In the genomic region with DNA sequence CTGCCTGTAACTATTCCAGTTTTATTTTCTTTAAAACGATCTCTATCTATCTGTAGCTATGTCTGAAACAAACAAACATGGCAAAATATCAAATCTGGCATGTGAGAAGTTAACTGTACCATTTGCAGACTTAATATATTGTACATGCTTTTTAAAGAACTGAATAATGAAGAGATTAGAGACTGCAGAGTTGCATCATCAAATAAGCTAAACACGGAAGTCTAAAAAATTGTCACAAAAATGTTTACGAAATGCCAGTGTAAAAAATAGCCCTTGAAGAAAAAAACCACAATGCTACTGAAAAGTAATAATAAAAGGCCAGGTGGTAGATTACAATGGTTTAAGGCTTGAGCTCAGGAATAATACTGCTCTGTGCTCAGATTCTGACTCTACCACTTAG, we compare ENCODE assay signal across 12 cellular contexts. TPM values are rescaled to one million over a fixed set of nuclear protein-coding genes. Genes with fewer than 3 reads are reported as not detected.
"Had no signal": no experiment of that assay in that cellular context is flagged by ENCODE, and none has a peak within 500 bp of the region (broad histone marks: within the 10 kb centered on the region; RNA-seq: fewer than 3 reads in every experiment).

No MANE protein-coding gene starts in this region.

- H3K27ac Mint-ChIP-seq: dendritic cell treated with granulocyte-macrophage colony-stimulating factor and Interleukin-4, amounts not matched to agents 40 ng/mL and 50 ng/mL, for 4 days; stimulated activated effector memory CD8-positive, alpha-beta T cell treated with anti-CD3 and anti-CD28 coated beads, Interleukin-12 subunit alpha, Interleukin-12 subunit beta, amount 100 ng/mL, for 72 hours had no signal

- H3K9me3 Mint-ChIP-seq: stimulated activated effector memory CD8-positive, alpha-beta T cell treated with anti-CD3 and anti-CD28 coated beads, Interleukin-12 subunit alpha, Interleukin-12 subunit beta, amount 100 ng/mL, for 72 hours had no signal

- H3K4me3 ChIP-seq: psoas muscle, thoracic aorta had no signal

- H3K4me3 Mint-ChIP-seq: dendritic cell treated with granulocyte-macrophage colony-stimulating factor and Interleukin-4, amounts not matched to agents 40 ng/mL and 50 ng/mL, for 4 days; stimulated activated effector memory CD8-positive, alpha-beta T cell treated with anti-CD3 and anti-CD28 coated beads, Interleukin-12 subunit alpha, Interleukin-12 subunit beta, amount 100 ng/mL, for 72 hours had no signal

- H3K27ac ChIP-seq: foreskin keratinocyte, psoas muscle, thoracic aorta had no signal

- ATAC-seq: foreskin keratinocyte; psoas muscle; sciatic nerve; stimulated activated effector memory CD8-positive, alpha-beta T cell treated with anti-CD3 and anti-CD28 coated beads, Interleukin-12 subunit alpha, Interleukin-12 subunit beta, amount 100 ng/mL, for 72 hours had no signal

- H3K4me1 ChIP-seq: foreskin keratinocyte, psoas muscle had no signal

- H3K36me3 Mint-ChIP-seq: stimulated activated effector memory CD8-positive, alpha-beta T cell treated with anti-CD3 and anti-CD28 coated beads, Interleukin-12 subunit alpha, Interleukin-12 subunit beta, amount 100 ng/mL, for 72 hours had no signal

- H3K27me3 Mint-ChIP-seq: dendritic cell treated with granulocyte-macrophage colony-stimulating factor and Interleukin-4, amounts not matched to agents 40 ng/mL and 50 ng/mL, for 4 days had no signal

- H3K36me3 ChIP-seq: thoracic aorta had no signal

- H3K27me3 ChIP-seq: foreskin keratinocyte had no signal

- H3K4me1 Mint-ChIP-seq: stimulated activated effector memory CD8-positive, alpha-beta T cell treated with anti-CD3 and anti-CD28 coated beads, Interleukin-12 subunit alpha, Interleukin-12 subunit beta, amount 100 ng/mL, for 72 hours had no signal

- DNase-seq: activated CD4-positive, CD25-positive, alpha-beta regulatory T cell treated with anti-CD3 and anti-CD28 coated beads, Interleukin-2, amount 50 U/mL, for 72 hours; activated naive CD4-positive, alpha-beta T cell treated with Interleukin-2 at 50 U/mL for 16 hours; activated T-cell treated with anti-CD3 and anti-CD28 coated beads for 4 hours; anterior cingulate cortex; effector memory CD4-positive, alpha-beta T cell; foreskin keratinocyte; glutamatergic neuron; psoas muscle had no signal

- H3K9me3 ChIP-seq: psoas muscle, thoracic aorta had no signal

RNA-seq across cellular contexts. Expression of a gene that starts 43.1 kb away (rescaled TPM):
- polyA plus RNA-seq: foreskin keratinocyte had no signal
